Comparison of ENCODE assay signal across 21 cellular contexts in the genomic region with DNA sequence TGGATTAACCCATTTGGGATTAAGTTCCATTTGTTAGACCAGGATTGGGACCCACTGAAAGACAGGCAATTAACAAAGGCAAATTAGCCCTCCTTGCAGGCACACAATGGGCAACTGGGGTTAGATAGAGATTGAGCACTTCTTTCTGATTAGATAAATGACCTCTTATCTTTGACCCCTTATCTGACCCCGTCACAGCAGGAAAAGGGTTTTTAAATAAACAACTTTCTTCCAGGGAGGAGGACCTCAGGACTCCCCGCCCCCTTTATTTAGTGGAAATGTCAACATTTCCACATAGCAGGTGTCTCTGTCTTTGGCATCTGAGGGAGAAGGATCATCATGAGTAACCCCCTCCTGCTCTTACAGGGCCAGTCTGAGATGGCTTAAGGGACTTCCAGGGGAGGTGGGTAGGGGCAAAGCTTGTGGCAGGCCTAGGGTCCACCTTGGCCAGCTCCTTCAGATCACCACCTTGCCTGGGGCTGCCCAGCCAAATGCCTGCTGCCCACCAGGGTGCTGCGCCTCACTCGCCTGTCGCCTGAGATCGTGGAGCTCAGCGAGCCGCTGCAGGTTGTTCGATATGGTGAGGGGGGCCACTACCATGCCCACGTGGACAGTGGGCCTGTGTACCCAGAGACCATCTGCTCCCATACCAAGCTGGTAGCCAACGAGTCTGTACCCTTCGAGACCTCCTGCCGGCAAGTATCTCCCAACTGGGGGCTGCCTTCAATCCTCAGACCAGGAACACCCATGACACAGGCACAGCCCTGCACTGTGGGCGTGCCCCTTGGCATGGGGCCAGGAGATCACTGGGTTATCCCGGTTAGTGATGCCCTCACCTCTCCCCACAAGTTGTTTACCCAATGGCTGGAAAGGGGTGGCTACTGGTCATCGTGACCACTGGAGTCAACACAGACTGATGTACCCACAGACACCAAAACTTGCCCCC. TPM values are rescaled to one million over a fixed set of nuclear protein-coding genes. Genes with fewer than 3 reads are reported as not detected.
DNase-seq lines count a peak whose midpoint lies in the region; ATAC-seq, FAIRE-seq and TF ChIP-seq lines count a peak whose summit lies in the region.
"Had no signal": no experiment of that assay in that cellular context is flagged by ENCODE, and none has a peak within 500 bp of the region (broad histone marks: within the 10 kb centered on the region; RNA-seq: fewer than 3 reads in every experiment).

No MANE protein-coding gene starts in this region.

- H3K27ac ChIP-seq in right cardiac atrium (ENCODE audit: low read length) (no peak overlapping the region), right atrium auricular region (no peak overlapping the region), HepG2 (ENCODE audit: extremely low read length, insufficient read depth, low read length) (no peak overlapping the region)
- H3K27ac ChIP-seq: coronary artery, hepatocyte, HL-60 had no signal

- no peak for TF ChIP-seq POLR2A in HepG2 (IDR thresholded peaks at IDR 0.05; ENCODE audit: insufficient read depth in 1 of 2, low read depth in 2 of 2, low read length in 2 of 2)

- H3K27me3 ChIP-seq in right cardiac atrium (ENCODE audit: control insufficient read depth, insufficient read depth) (no peaks in the 10 kb centered on the region), right atrium auricular region (no peaks in the 10 kb centered on the region), HepG2 (ENCODE audit: control insufficient read depth in 1 of 2, insufficient read depth in 2 of 2, low read length in 2 of 2) (no peaks in the 10 kb centered on the region)
- H3K27me3 ChIP-seq: hepatocyte had no signal

- TF ChIP-seq RAD21 in HepG2 (CRISPR knock-in tag; IDR thresholded peaks at IDR 0.05): no peak

- no peak for ATAC-seq in right cardiac atrium
- no peak for ATAC-seq in HepG2
- ATAC-seq in GM18870 (IDR thresholded peaks at IDR 0.05; ENCODE audit: unreplicated experiment): no peak
- ATAC-seq: activated CD8-positive, alpha-beta memory T cell treated with anti-CD3 and anti-CD28 coated beads, Interleukin-2, amount 10 ng/mL, durations not matched to agents 7 days and 5 days; activated T-helper 17 cell treated with anti-CD3 and anti-CD28 coated beads, Interleukin-2, amount 50 U/mL, for 72 hours had no signal

- no TSS peak for BruUV-seq in HepG2 (replicated peaks; lab: Mats Ljungman, UMichigan)

- H3K9me3 ChIP-seq in right cardiac atrium (ENCODE audit: control insufficient read depth, low read length): no peaks in the 10 kb centered on the region
- no peaks in the 10 kb centered on the region for H3K9me3 ChIP-seq in right atrium auricular region
- no peaks in the 10 kb centered on the region for H3K9me3 ChIP-seq in HepG2 (ENCODE audit: low read length)

- CTCF ChIA-PET in HepG2 (lab: Yijun Ruan, JAX; ENCODE audit: low intra/inter-chr PET ratio, low total read pairs): no interaction called here

- H3K4me2 ChIP-seq in HepG2 (ENCODE audit: low read depth, low read length): peak overlapping the region; percentile 57; the same call in 1 of the 2 replicates
- H3K4me2 ChIP-seq: hepatocyte had no signal

- no peak for TF ChIP-seq EP300 in HepG2 (IDR thresholded peaks at IDR 0.05; ENCODE audit: low read depth in 2 of 2, low read length in 2 of 2)
- no peak for TF ChIP-seq EP300 in HepG2 (CRISPR knock-in tag; IDR thresholded peaks at IDR 0.05; ENCODE audit: borderline replicate concordance)

- H4K20me1 ChIP-seq in HepG2 (ENCODE audit: insufficient read depth, low read length): peaks cover 8% of the 10 kb centered on the region

- DNase-seq in DMS53 (lab: John Stamatoyannopoulos, UW) (peak; percentile 21), DMS53 treated with DMSO at 0.1 percent for 48 hours (lab: John Stamatoyannopoulos, UW; ENCODE audit: unreplicated experiment) (no peak), right cardiac atrium (peak; percentile 34 to 74 (median 69)), right atrium auricular region (ENCODE audit: low spot score) (no peak), HepG2 (ENCODE audit: low spot score) (peak; percentile 48), NCI-H446 (lab: John Stamatoyannopoulos, UW) (no peak), SKM-1 treated with dmso at 0.1 percent for 144 hours (lab: John Stamatoyannopoulos, UW; ENCODE audit: unreplicated experiment) (no peak)
- DNase-seq: activated CD4-positive, CD25-positive, alpha-beta regulatory T cell; activated CD8-positive, alpha-beta memory T cell treated with anti-CD3 and anti-CD28 coated beads, Interleukin-2, amount 10 ng/mL, durations not matched to agents 7 days and 5 days; DND-41; NCI-H1105; NCI-H446 treated with DMSO at 0.1 percent for 48 hours; nephron progenitor cell; T-helper 2 cell had no signal

- H3K9ac ChIP-seq in HepG2 (ENCODE audit: insufficient read depth, low read depth, low read length): no peak overlapping the region

- peaks cover 18% of the 10 kb centered on the region for H3K79me2 ChIP-seq in HepG2 (ENCODE audit: insufficient read depth, low read length)

- H2AFZ ChIP-seq in HepG2 (ENCODE audit: low read length): no peak overlapping the region
- H2AFZ ChIP-seq: hepatocyte had no signal

- POLR2A ChIA-PET in HepG2 (lab: Yijun Ruan, JAX): interaction anchor here (0.7 to 12.8 kb wide), 3 partner anchors 17 to 89 kb away, joined by 3 to 280 read pairs (median 42); a partner anchor contains a TSS

- 88% methylated on average over 16 of the region's 16 CpGs for WGBS in right cardiac atrium
- 3% methylated on average over 5 of the region's 16 CpGs for WGBS in HepG2 (ENCODE audit: low lambda C conversion rate)

- no peaks in the 10 kb centered on the region for H3K36me3 ChIP-seq in right atrium auricular region
- no peaks in the 10 kb centered on the region for H3K36me3 ChIP-seq in HepG2 (replicated peaks in 1 of 2; ENCODE audit: control insufficient read depth in 1 of 2, insufficient read depth in 2 of 2, low read length in 2 of 2)

- no peak for TF ChIP-seq CTCF in right atrium auricular region (IDR thresholded peaks at IDR 0.05)
- no peak for TF ChIP-seq CTCF in HepG2 (CRISPR knock-in tag; IDR thresholded peaks at IDR 0.05)

- H3K4me3 ChIP-seq in right cardiac atrium (ENCODE audit: low read length): no peak overlapping the region
- H3K4me3 ChIP-seq in right atrium auricular region: no peak overlapping the region
- peak overlapping the region in 1 of 3 experiments; percentile 32; a peak in 1 of 6 replicates for H3K4me3 ChIP-seq in HepG2 (replicated peaks in 1 of 3; ENCODE audit: insufficient read depth in 1 of 3, low read depth in 2 of 3, low read length in 3 of 3)
- H3K4me3 ChIP-seq: coronary artery, hepatocyte had no signal

- in situ Hi-C loops in HepG2 (cut with HindIII; ENCODE audit: extremely low pct_ligation_motif_present, low pct_unique_long_range_greater_than_20kb): no loop called here

- H3K4me1 ChIP-seq in right cardiac atrium (ENCODE audit: control insufficient read depth, insufficient read depth, low read length) (peaks cover 3% of the 10 kb centered on the region), right atrium auricular region (peaks cover 0 to 20% of the 10 kb centered on the region in 2 donors), HepG2 (ENCODE audit: insufficient read depth, low read length) (peaks cover 81% of the 10 kb centered on the region)

- intact Hi-C loops in right cardiac atrium (cut with DNase I): no loop called here
- intact Hi-C loops in HepG2 (cut with micrococcal nuclease; ENCODE audit: unreplicated experiment): no loop called here

- FAIRE-seq in HepG2 (lab: Jason Lieb, UNC): peak; percentile 8
- FAIRE-seq: H54, islet of Langerhans had no signal

RNA-seq across cellular contexts. Expression of a gene that starts 2.6 kb away (rescaled TPM):
- total RNA-seq in right cardiac atrium (100 to 1,000 TPM in 1 of 4 donors, 10 to 100 TPM in 3; 77.3 to 109 (median 90.1) TPM), right atrium auricular region (10 to 100 TPM; 51.2 to 71.1 TPM), HepG2 (2016; rRNA removed; fragmentation: Illumina TruSeq; extraction: Trizol) (71.2 and 73.4 TPM in 2 replicates)
- polyA plus RNA-seq in right cardiac atrium (65.3 TPM), HepG2 (2011; rRNA removed) (139 and 187 TPM in 2 replicates)
- total RNA-seq in HepG2 (2016; cell fraction: cytosol; rRNA removed; fragmentation: Illumina TruSeq; extraction: Trizol; ENCODE audit: low read depth): 3.5 and 5.3 TPM in 2 replicates
- 62.0 and 83.0 TPM in 2 replicates for total RNA-seq in HepG2 (2016; cell fraction: insoluble cytoplasmic fraction; rRNA removed; fragmentation: Illumina TruSeq; extraction: Trizol)
- total RNA-seq in HepG2 (2016; cell fraction: membrane; rRNA removed; fragmentation: Illumina TruSeq; extraction: Trizol): 11.9 and 16.0 TPM in 2 replicates
- total RNA-seq in HepG2 (2016; cell fraction: nucleus; rRNA removed; fragmentation: Illumina TruSeq; extraction: Trizol): 75.4 and 75.5 TPM in 2 replicates
- polyA plus RNA-seq in HepG2 (2011; cell fraction: cytosol; rRNA removed): 54.1 and 69.9 TPM in 2 replicates
- polyA plus RNA-seq in HepG2 (2011; cell fraction: nucleus; rRNA removed): 948 and 1,074 TPM in 2 replicates
- polyA plus RNA-seq in HepG2 (2012): 82.4 and 107 TPM in 2 replicates
- 3.7 and 3.8 TPM in 2 replicates for polyA plus RNA-seq in HepG2 (2016; cell fraction: cytosol; fragmentation: Illumina TruSeq; extraction: Trizol; ENCODE audit: low read depth)
- 65.3 and 72.1 TPM in 2 replicates for polyA plus RNA-seq in HepG2 (2016; cell fraction: insoluble cytoplasmic fraction; fragmentation: Illumina TruSeq; extraction: Trizol; ENCODE audit: low read depth)
- polyA plus RNA-seq in HepG2 (2016; cell fraction: membrane; fragmentation: Illumina TruSeq; extraction: Trizol; ENCODE audit: low read depth): 8.5 and 9.3 TPM in 2 replicates
- polyA plus RNA-seq in HepG2 (2016; cell fraction: nucleus; fragmentation: Illumina TruSeq; extraction: Trizol; ENCODE audit: insufficient read depth, low read depth): 267 and 275 TPM in 2 replicates
- 181 and 224 TPM in 2 replicates for polyA minus RNA-seq in HepG2 (2011; rRNA and poly(A)+ RNA removed; ENCODE audit: low replicate concordance)
- polyA minus RNA-seq in HepG2 (2011; cell fraction: cytosol; rRNA and poly(A)+ RNA removed): 39.8 and 50.4 TPM in 2 replicates
- polyA minus RNA-seq in HepG2 (2011; cell fraction: nucleus; rRNA and poly(A)+ RNA removed): 60.6 and 69.1 TPM in 2 replicates

RNA-seq across cellular contexts. Expression of a gene that starts 13.8 kb away (rescaled TPM):
- total RNA-seq in right cardiac atrium: 10 to 100 TPM in 2 of 4 donors, 1 to 10 TPM in 2; 7.5 to 10.4 (median 10.0) TPM
- 8.3 TPM for polyA plus RNA-seq in right cardiac atrium
- total RNA-seq in right atrium auricular region: 10 to 100 TPM in 1 of 2 donors, 1 to 10 TPM in 1; 9.5 to 11.8 TPM
- 18.3 and 19.9 TPM in 2 replicates for total RNA-seq in HepG2 (2016; rRNA removed; fragmentation: Illumina TruSeq; extraction: Trizol)
- total RNA-seq in HepG2 (2016; cell fraction: cytosol; rRNA removed; fragmentation: Illumina TruSeq; extraction: Trizol; ENCODE audit: low read depth): 8.0 and 9.1 TPM in 2 replicates
- total RNA-seq in HepG2 (2016; cell fraction: insoluble cytoplasmic fraction; rRNA removed; fragmentation: Illumina TruSeq; extraction: Trizol): 17.2 and 17.7 TPM in 2 replicates
- total RNA-seq in HepG2 (2016; cell fraction: membrane; rRNA removed; fragmentation: Illumina TruSeq; extraction: Trizol): 13.3 and 16.1 TPM in 2 replicates
- 12.3 and 12.5 TPM in 2 replicates for total RNA-seq in HepG2 (2016; cell fraction: nucleus; rRNA removed; fragmentation: Illumina TruSeq; extraction: Trizol)
- polyA plus RNA-seq in HepG2 (2011; rRNA removed): 31.7 and 36.5 TPM in 2 replicates
- 28.5 and 42.5 TPM in 2 replicates for polyA plus RNA-seq in HepG2 (2011; cell fraction: cytosol; rRNA removed)
- polyA plus RNA-seq in HepG2 (2011; cell fraction: nucleus; rRNA removed): 69.2 and 85.2 TPM in 2 replicates
- 10.7 and 12.1 TPM in 2 replicates for polyA plus RNA-seq in HepG2 (2012)
- polyA plus RNA-seq in HepG2 (2016; cell fraction: cytosol; fragmentation: Illumina TruSeq; extraction: Trizol; ENCODE audit: low read depth): 6.0 and 7.7 TPM in 2 replicates
- polyA plus RNA-seq in HepG2 (2016; cell fraction: insoluble cytoplasmic fraction; fragmentation: Illumina TruSeq; extraction: Trizol; ENCODE audit: low read depth): 16.3 and 17.2 TPM in 2 replicates
- 10.6 and 11.7 TPM in 2 replicates for polyA plus RNA-seq in HepG2 (2016; cell fraction: membrane; fragmentation: Illumina TruSeq; extraction: Trizol; ENCODE audit: low read depth)
- polyA plus RNA-seq in HepG2 (2016; cell fraction: nucleus; fragmentation: Illumina TruSeq; extraction: Trizol; ENCODE audit: insufficient read depth, low read depth): 23.7 and 24.6 TPM in 2 replicates
- polyA minus RNA-seq in HepG2 (2011; rRNA and poly(A)+ RNA removed; ENCODE audit: low replicate concordance): 62.8 and 69.7 TPM in 2 replicates
- polyA minus RNA-seq in HepG2 (2011; cell fraction: cytosol; rRNA and poly(A)+ RNA removed): 9.5 and 20.9 TPM in 2 replicates
- polyA minus RNA-seq in HepG2 (2011; cell fraction: nucleus; rRNA and poly(A)+ RNA removed): 11.2 and 17.4 TPM in 2 replicates

RNA-seq across cellular contexts. Expression of a gene that starts 14.6 kb away (rescaled TPM):
- total RNA-seq in right cardiac atrium (10 to 100 TPM; 39.1 to 42.8 (median 39.5) TPM), right atrium auricular region (10 to 100 TPM; 40.5 to 45.4 TPM), HepG2 (2016; rRNA removed; fragmentation: Illumina TruSeq; extraction: Trizol) (not detected in 2 replicates)
- polyA plus RNA-seq in right cardiac atrium (24.9 TPM), HepG2 (2011; rRNA removed) (0.01 TPM in 1 of 2 replicates, not detected in the other)
- total RNA-seq in HepG2 (2016; cell fraction: cytosol; rRNA removed; fragmentation: Illumina TruSeq; extraction: Trizol; ENCODE audit: low read depth): not detected in 2 replicates
- 0.09 TPM in 1 of 2 replicates, not detected in the other for total RNA-seq in HepG2 (2016; cell fraction: insoluble cytoplasmic fraction; rRNA removed; fragmentation: Illumina TruSeq; extraction: Trizol)
- not detected in 2 replicates for total RNA-seq in HepG2 (2016; cell fraction: membrane; rRNA removed; fragmentation: Illumina TruSeq; extraction: Trizol)
- 0.09 TPM in 1 of 2 replicates, not detected in the other for total RNA-seq in HepG2 (2016; cell fraction: nucleus; rRNA removed; fragmentation: Illumina TruSeq; extraction: Trizol)
- polyA plus RNA-seq in HepG2 (2011; cell fraction: cytosol; rRNA removed): 0.07 TPM in 1 of 2 replicates, not detected in the other
- polyA plus RNA-seq in HepG2 (2011; cell fraction: nucleus; rRNA removed): 0.29 and 0.38 TPM in 2 replicates
- polyA plus RNA-seq in HepG2 (2012): 0.16 TPM in 1 of 2 replicates, not detected in the other
- polyA plus RNA-seq in HepG2 (2016; cell fraction: cytosol; fragmentation: Illumina TruSeq; extraction: Trizol; ENCODE audit: low read depth): not detected in 2 replicates
- polyA plus RNA-seq in HepG2 (2016; cell fraction: insoluble cytoplasmic fraction; fragmentation: Illumina TruSeq; extraction: Trizol; ENCODE audit: low read depth): not detected in 2 replicates
- not detected in 2 replicates for polyA plus RNA-seq in HepG2 (2016; cell fraction: membrane; fragmentation: Illumina TruSeq; extraction: Trizol; ENCODE audit: low read depth)
- not detected in 2 replicates for polyA plus RNA-seq in HepG2 (2016; cell fraction: nucleus; fragmentation: Illumina TruSeq; extraction: Trizol; ENCODE audit: insufficient read depth, low read depth)
- polyA minus RNA-seq in HepG2 (2011; rRNA and poly(A)+ RNA removed; ENCODE audit: low replicate concordance): 0.24 and 77.8 TPM in 2 replicates
- 2.1 and 2.3 TPM in 2 replicates for polyA minus RNA-seq in HepG2 (2011; cell fraction: cytosol; rRNA and poly(A)+ RNA removed)
- polyA minus RNA-seq in HepG2 (2011; cell fraction: nucleus; rRNA and poly(A)+ RNA removed): 1.5 and 2.2 TPM in 2 replicates

RNA-seq across cellular contexts. Expression of a gene that starts 17.3 kb away (rescaled TPM):
- total RNA-seq in right cardiac atrium (100 to 1,000 TPM; 164 to 188 (median 173) TPM), right atrium auricular region (100 to 1,000 TPM; 182 to 297 TPM), HepG2 (2016; rRNA removed; fragmentation: Illumina TruSeq; extraction: Trizol) (50.0 and 51.9 TPM in 2 replicates)
- polyA plus RNA-seq in right cardiac atrium (220 TPM), HepG2 (2011; rRNA removed) (39.0 and 42.0 TPM in 2 replicates)
- 26.9 and 32.9 TPM in 2 replicates for total RNA-seq in HepG2 (2016; cell fraction: cytosol; rRNA removed; fragmentation: Illumina TruSeq; extraction: Trizol; ENCODE audit: low read depth)
- 52.3 and 61.1 TPM in 2 replicates for total RNA-seq in HepG2 (2016; cell fraction: insoluble cytoplasmic fraction; rRNA removed; fragmentation: Illumina TruSeq; extraction: Trizol)
- 26.1 and 38.8 TPM in 2 replicates for total RNA-seq in HepG2 (2016; cell fraction: membrane; rRNA removed; fragmentation: Illumina TruSeq; extraction: Trizol)
- 24.4 and 30.9 TPM in 2 replicates for total RNA-seq in HepG2 (2016; cell fraction: nucleus; rRNA removed; fragmentation: Illumina TruSeq; extraction: Trizol)
- 32.1 and 56.3 TPM in 2 replicates for polyA plus RNA-seq in HepG2 (2011; cell fraction: cytosol; rRNA removed)
- polyA plus RNA-seq in HepG2 (2011; cell fraction: nucleus; rRNA removed): 29.5 and 32.3 TPM in 2 replicates
- 31.0 and 39.6 TPM in 2 replicates for polyA plus RNA-seq in HepG2 (2012)
- polyA plus RNA-seq in HepG2 (2016; cell fraction: cytosol; fragmentation: Illumina TruSeq; extraction: Trizol; ENCODE audit: low read depth): 31.0 and 36.1 TPM in 2 replicates
- polyA plus RNA-seq in HepG2 (2016; cell fraction: insoluble cytoplasmic fraction; fragmentation: Illumina TruSeq; extraction: Trizol; ENCODE audit: low read depth): 63.6 and 69.8 TPM in 2 replicates
- polyA plus RNA-seq in HepG2 (2016; cell fraction: membrane; fragmentation: Illumina TruSeq; extraction: Trizol; ENCODE audit: low read depth): 28.9 and 36.0 TPM in 2 replicates
- polyA plus RNA-seq in HepG2 (2016; cell fraction: nucleus; fragmentation: Illumina TruSeq; extraction: Trizol; ENCODE audit: insufficient read depth, low read depth): 39.0 and 43.6 TPM in 2 replicates
- 70.8 and 119 TPM in 2 replicates for polyA minus RNA-seq in HepG2 (2011; rRNA and poly(A)+ RNA removed; ENCODE audit: low replicate concordance)
- 23.8 and 35.3 TPM in 2 replicates for polyA minus RNA-seq in HepG2 (2011; cell fraction: cytosol; rRNA and poly(A)+ RNA removed)
- 27.4 and 27.9 TPM in 2 replicates for polyA minus RNA-seq in HepG2 (2011; cell fraction: nucleus; rRNA and poly(A)+ RNA removed)

RNA-seq across cellular contexts. Expression of a gene that starts 24.6 kb away (rescaled TPM):
- total RNA-seq in right cardiac atrium (10 to 100 TPM; 50.5 to 62.6 (median 60.5) TPM), right atrium auricular region (10 to 100 TPM; 32.1 to 68.7 TPM), HepG2 (2016; rRNA removed; fragmentation: Illumina TruSeq; extraction: Trizol) (260 and 344 TPM in 2 replicates)
- polyA plus RNA-seq in right cardiac atrium (34.7 TPM), HepG2 (2011; rRNA removed) (248 and 252 TPM in 2 replicates)
- total RNA-seq in HepG2 (2016; cell fraction: cytosol; rRNA removed; fragmentation: Illumina TruSeq; extraction: Trizol; ENCODE audit: low read depth): 94.1 and 106 TPM in 2 replicates
- 263 and 346 TPM in 2 replicates for total RNA-seq in HepG2 (2016; cell fraction: insoluble cytoplasmic fraction; rRNA removed; fragmentation: Illumina TruSeq; extraction: Trizol)
- 186 and 193 TPM in 2 replicates for total RNA-seq in HepG2 (2016; cell fraction: membrane; rRNA removed; fragmentation: Illumina TruSeq; extraction: Trizol)
- 117 and 127 TPM in 2 replicates for total RNA-seq in HepG2 (2016; cell fraction: nucleus; rRNA removed; fragmentation: Illumina TruSeq; extraction: Trizol)
- 227 and 254 TPM in 2 replicates for polyA plus RNA-seq in HepG2 (2011; cell fraction: cytosol; rRNA removed)
- 167 and 184 TPM in 2 replicates for polyA plus RNA-seq in HepG2 (2011; cell fraction: nucleus; rRNA removed)
- polyA plus RNA-seq in HepG2 (2012): 171 and 213 TPM in 2 replicates
- polyA plus RNA-seq in HepG2 (2016; cell fraction: cytosol; fragmentation: Illumina TruSeq; extraction: Trizol; ENCODE audit: low read depth): 80.1 and 88.8 TPM in 2 replicates
- 319 and 340 TPM in 2 replicates for polyA plus RNA-seq in HepG2 (2016; cell fraction: insoluble cytoplasmic fraction; fragmentation: Illumina TruSeq; extraction: Trizol; ENCODE audit: low read depth)
- polyA plus RNA-seq in HepG2 (2016; cell fraction: membrane; fragmentation: Illumina TruSeq; extraction: Trizol; ENCODE audit: low read depth): 142 and 165 TPM in 2 replicates
- 169 and 178 TPM in 2 replicates for polyA plus RNA-seq in HepG2 (2016; cell fraction: nucleus; fragmentation: Illumina TruSeq; extraction: Trizol; ENCODE audit: insufficient read depth, low read depth)
- 431 and 698 TPM in 2 replicates for polyA minus RNA-seq in HepG2 (2011; rRNA and poly(A)+ RNA removed; ENCODE audit: low replicate concordance)
- polyA minus RNA-seq in HepG2 (2011; cell fraction: cytosol; rRNA and poly(A)+ RNA removed): 171 and 193 TPM in 2 replicates
- polyA minus RNA-seq in HepG2 (2011; cell fraction: nucleus; rRNA and poly(A)+ RNA removed): 84.5 and 109 TPM in 2 replicates

Comparison
In these comparisons a context has a peak if more than half of its experiments do, and no peak if none do; other contexts are left out.
1. DNase-seq: peak in DMS53 (single experiment), right cardiac atrium (3 of 3) and HepG2 (single experiment); none in DMS53 treated with DMSO at 0.1 percent for 48 hours (single experiment), right atrium auricular region (single experiment), NCI-H446 (0 of 2) and SKM-1 treated with dmso at 0.1 percent for 144 hours (single experiment).
2. RNA of a gene that starts 14.6 kb away (total RNA-seq): 40.5 to 45.4 TPM in right atrium auricular region and 39.1 to 42.8 TPM in right cardiac atrium; 0.09 TPM in HepG2; every median in the first group is over 10 times any median in the second.